ENCODE assay signal across 8 cellular contexts in the genomic region with DNA sequence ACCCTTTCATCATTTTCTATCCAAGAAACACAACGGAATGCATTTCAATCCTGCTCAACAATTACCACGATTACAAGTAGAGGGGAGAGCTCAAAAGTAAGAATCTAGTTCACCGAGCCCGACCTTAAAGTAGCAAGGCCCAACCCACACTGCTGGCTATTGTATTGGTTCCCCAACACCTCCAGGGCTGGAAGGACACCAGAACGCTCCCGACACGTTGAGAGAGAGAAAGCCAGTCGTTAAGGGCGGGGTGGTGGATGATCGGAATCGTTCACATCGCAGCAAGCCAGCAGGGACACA. TPM values are rescaled to one million over a fixed set of nuclear protein-coding genes. Genes with fewer than 3 reads are reported as not detected.
DNase-seq lines count a peak whose midpoint lies in the region; ATAC-seq and TF ChIP-seq lines count a peak whose summit lies in the region.

No MANE protein-coding gene starts in this region.

- H3K36me3 Mint-ChIP-seq in endodermal cell (ENCODE audit: low read depth), result peaks cover 16% of the 10 kb centered on the region
- no peaks in the 10 kb centered on the region for H3K36me3 Mint-ChIP-seq in osteocyte (ENCODE audit: unreplicated experiment)

- H3K9me3 Mint-ChIP-seq in endodermal cell (peaks cover 16% of the 10 kb centered on the region), osteocyte (ENCODE audit: unreplicated experiment) (no peaks in the 10 kb centered on the region)

- no peaks in the 10 kb centered on the region for H3K27me3 ChIP-seq in endodermal cell (ENCODE audit: control insufficient read depth, insufficient read depth, low read length, poor library complexity, severe bottlenecking)

- peaks cover 19% of the 10 kb centered on the region for H3K9me3 ChIP-seq in endodermal cell (ENCODE audit: control insufficient read depth, low read length)

- peak overlapping the region; percentile 85 for H3K9ac ChIP-seq in endodermal cell (ENCODE audit: extremely low read depth, low read length, poor library complexity, severe bottlenecking)

- H3K4me1 Mint-ChIP-seq in endodermal cell, result peaks cover 8% of the 10 kb centered on the region
- peaks cover 29% of the 10 kb centered on the region for H3K4me1 Mint-ChIP-seq in osteocyte (ENCODE audit: unreplicated experiment)

- H3K27me3 Mint-ChIP-seq in endodermal cell (ENCODE audit: insufficient read depth) (peaks cover 20% of the 10 kb centered on the region), osteocyte (ENCODE audit: unreplicated experiment) (no peaks in the 10 kb centered on the region)

- WGBS in endodermal cell (ENCODE audit: insufficient coverage in 1 of 2, insufficient read length in 1 of 2), 2 experiments, result 0% methylated on average over 8 to 12 of the region's 12 CpGs

- H3K4me3 ChIP-seq in GM12875 (ENCODE audit: low read depth, low read length) (peak overlapping the region; percentile 97), endodermal cell (ENCODE audit: low read length) (peak overlapping the region; percentile 95)

- TF ChIP-seq CTCF in GM12875 (IDR thresholded peaks at IDR 0.05; ENCODE audit: borderline replicate concordance, insufficient read depth, low read depth, low read length), result no peak
- no peak for TF ChIP-seq CTCF in endodermal cell (conservative IDR thresholded peaks at IDR 0.05)
- no peak for TF ChIP-seq CTCF in osteocyte (IDR thresholded peaks at IDR 0.05)

- H3K4me3 Mint-ChIP-seq in endodermal cell, result peak overlapping the region; percentile 89
- H3K4me3 Mint-ChIP-seq in osteocyte (ENCODE audit: unreplicated experiment), result peak overlapping the region; percentile 84

- H3K36me3 ChIP-seq in endodermal cell (ENCODE audit: control insufficient read depth, insufficient read depth, low read length), result peaks cover 16% of the 10 kb centered on the region

- DNase-seq in NCI-H146 treated with DMSO at 0.1 percent for 48 hours (lab: John Stamatoyannopoulos, UW; ENCODE audit: unreplicated experiment) (peak; percentile 69), endodermal cell (peak; percentile 88), osteocyte (ENCODE audit: extremely low spot score, unreplicated experiment) (no peak), AG20443 (ENCODE audit: low spot score) (no peak), SW480 (ENCODE audit: low spot score) (no peak)

- no peaks in the 10 kb centered on the region for H3K4me1 ChIP-seq in endodermal cell (ENCODE audit: control insufficient read depth, insufficient read depth, low read length)

- ATAC-seq in HG02759 (IDR thresholded peaks at IDR 0.05; ENCODE audit: unreplicated experiment) (no peak), HG03175 (IDR thresholded peaks at IDR 0.05; ENCODE audit: unreplicated experiment) (no peak)

- peak overlapping the region; percentile 70 for H3K27ac ChIP-seq in endodermal cell (ENCODE audit: low read depth, low read length)

- H3K27ac Mint-ChIP-seq in endodermal cell, result peak overlapping the region; percentile 94
- peak overlapping the region; percentile 90 for H3K27ac Mint-ChIP-seq in osteocyte (ENCODE audit: unreplicated experiment)

RNA-seq across cellular contexts. Expression of gene CKAP5, which starts 0.7 kb away (rescaled TPM):
- total RNA-seq in endodermal cell, result 100 to 1,000 TPM; 162 to 211 TPM
- polyA plus RNA-seq in endodermal cell (2013, experiment 1 of 2), result 160 TPM
- 156 TPM for polyA plus RNA-seq in endodermal cell (2013, experiment 2 of 2)
- total RNA-seq in osteocyte, result 101 and 113 TPM in 2 replicates

Comparison
In these comparisons a context has a peak if more than half of its experiments do, and no peak if none do; other contexts are left out.
1. DNase-seq: peak in NCI-H146 treated with DMSO at 0.1 percent for 48 hours (single experiment) and endodermal cell (single experiment); none in osteocyte (single experiment), AG20443 (single experiment) and SW480 (single experiment).